16 cellular contexts compared by ENCODE assay signal in genomic region chr11:77136074-77136473, GRCh38. TPM values are rescaled to one million over a fixed set of nuclear protein-coding genes. Genes with fewer than 3 reads are reported as not detected.
DNase-seq lines count a peak whose midpoint lies in the region; ATAC-seq and TF ChIP-seq lines count a peak whose summit lies in the region.
"Had no signal": no experiment of that assay in that cellular context is flagged by ENCODE, and none has a peak within 500 bp of the region (broad histone marks: within the 10 kb centered on the region; RNA-seq: fewer than 3 reads in every experiment).

No MANE protein-coding gene starts in this region.

- no peaks in the 10 kb centered on the region for H3K36me3 ChIP-seq in fibroblast of lung (ENCODE audit: control insufficient read depth, insufficient read depth, low read length)
- H3K36me3 ChIP-seq: left ventricle myocardium inferior had no signal

- intact Hi-C loops in Right ventricle myocardium inferior (cut with DNase I), result no loop called here

- no peak overlapping the region for H3K4me2 ChIP-seq in fibroblast of lung (ENCODE audit: extremely low read depth, insufficient read depth, low read length)

- TF ChIP-seq CTCF in RWPE1 (conservative IDR thresholded peaks at IDR 0.05; ENCODE audit: low read depth) (no peak), fibroblast of lung (conservative IDR thresholded peaks at IDR 0.05 in 1 of 2, IDR thresholded peaks at IDR 0.05 in 1 of 2; ENCODE audit: low read depth in 1 of 2, low read length in 2 of 2) (no peak)

- POLR2A ChIA-PET in RWPE1 (lab: Yijun Ruan, JAX; ENCODE audit: low non-redundant PET), result no interaction called here

- ATAC-seq in Right ventricle myocardium inferior (no peak), HG02852 (IDR thresholded peaks at IDR 0.05; ENCODE audit: unreplicated experiment) (no peak)
- ATAC-seq: stimulated activated naive B cell treated with anti-CD40 and anti-IgM and Interleukin-4, amounts not matched to agents 10 μg/mL and 1 μg/mL and 100 μg/mL, for 72 hours had no signal

- no peak overlapping the region for H3K4me3 ChIP-seq in fibroblast of lung (replicated peaks in 1 of 4; ENCODE audit: control extremely low read depth in 1 of 4, insufficient read depth in 1 of 4, low read depth in 3 of 4, low read length in 4 of 4)
- H3K4me3 ChIP-seq: left ventricle myocardium inferior had no signal

- no peaks in the 10 kb centered on the region for H3K79me2 ChIP-seq in fibroblast of lung (ENCODE audit: control insufficient read depth, insufficient read depth, low read length)

- peaks cover 3% of the 10 kb centered on the region for H3K27me3 ChIP-seq in fibroblast of lung (ENCODE audit: control insufficient read depth, insufficient read depth, low read length)

- CTCF ChIA-PET in RWPE1 (lab: Yijun Ruan, JAX), result interaction anchor here (0.7 to 1.2 kb wide), 2 partner anchors 9 to 63 kb away, joined by 3 to 4 read pairs; no protein-coding TSS in a partner anchor

- peak; percentile 37 for DNase-seq in A172 (ENCODE audit: low spot score)
- DNase-seq in EH (ENCODE audit: low read depth), result peak; percentile 61
- peak; percentile 16 for DNase-seq in RWPE1 (ENCODE audit: low spot score)
- peak; percentile 44 to 60 for DNase-seq in fibroblast of lung (ENCODE audit: low read depth in 2 of 2)
- no peak for DNase-seq in NOMO-1 treated with dmso at 0.1 percent for 144 hours (lab: John Stamatoyannopoulos, UW; ENCODE audit: unreplicated experiment)
- DNase-seq in Right ventricle myocardium inferior (ENCODE audit: missing footprints), result no peak
- DNase-seq in Ammon's horn (ENCODE audit: low spot score), result no peak
- DNase-seq: hypothalamus; Karpas-422; left ventricle myocardium inferior; NCI-H2081 treated with DMSO at 0.1 percent for 48 hours; stimulated activated CD4-positive, alpha-beta T cell treated with anti-CD3 and anti-CD28 coated beads, Interleukin-4, amount 100 ng/mL, for 1 hour; stimulated activated naive B cell treated with anti-CD40 and anti-IgM and Interleukin-4, amounts not matched to agents 10 μg/mL and 1 μg/mL and 100 μg/mL, for 72 hours had no signal

- H3K4me1 ChIP-seq in fibroblast of lung (ENCODE audit: control insufficient read depth, extremely low read depth, insufficient read depth, low read length), result peaks cover 3% of the 10 kb centered on the region

- H3K9me3 ChIP-seq in fibroblast of lung (ENCODE audit: control insufficient read depth, insufficient read depth, low read depth, low read length), result no peaks in the 10 kb centered on the region
- H3K9me3 ChIP-seq: left ventricle myocardium inferior had no signal

- H3K27ac ChIP-seq in RWPE1 (no peak overlapping the region), fibroblast of lung (ENCODE audit: insufficient read depth, low read length) (no peak overlapping the region)
- H3K27ac ChIP-seq: left ventricle myocardium inferior had no signal

- H2AFZ ChIP-seq in fibroblast of lung (ENCODE audit: low read length), result no peak overlapping the region

- no peak overlapping the region for H3K9ac ChIP-seq in fibroblast of lung (ENCODE audit: insufficient read depth, low read length)

- no peaks in the 10 kb centered on the region for H4K20me1 ChIP-seq in fibroblast of lung (ENCODE audit: control insufficient read depth, extremely low read depth, insufficient read depth, low read length)

RNA-seq across cellular contexts. Expression of gene MYO7A, which starts 8.0 kb away (rescaled TPM):
- 0.05 TPM in 1 of 2 replicates, not detected in the other for total RNA-seq in A172 (2014; rRNA removed; shearing (Covaris generic))
- total RNA-seq in fibroblast of lung, result 0.26 and 0.33 TPM in 2 replicates
- polyA plus RNA-seq in fibroblast of lung, result 0.01 and 0.05 TPM in 2 replicates
- 0.06 and 0.07 TPM in 2 replicates for polyA plus RNA-seq in fibroblast of lung (2012)
- not detected in 2 replicates for polyA minus RNA-seq in fibroblast of lung (ENCODE audit: low replicate concordance)
- total RNA-seq in Right ventricle myocardium inferior, result 7.0 TPM

RNA-seq across cellular contexts. Expression of gene OMP, which starts 33.4 kb away (rescaled TPM):
- total RNA-seq in A172 (2014; rRNA removed; shearing (Covaris generic)), result not detected in 2 replicates
- 0.51 and 0.83 TPM in 2 replicates for total RNA-seq in fibroblast of lung
- polyA plus RNA-seq in fibroblast of lung, result not detected in 2 replicates
- polyA plus RNA-seq in fibroblast of lung (2012), result not detected in 2 replicates
- not detected in 2 replicates for polyA minus RNA-seq in fibroblast of lung (ENCODE audit: low replicate concordance)
- total RNA-seq in Right ventricle myocardium inferior, result not detected
- total RNA-seq: cardiac septum, left ventricle myocardium inferior had no signal
- polyA plus RNA-seq: BJ had no signal

Comparison
In these comparisons a context has a peak if more than half of its experiments do, and no peak if none do; other contexts are left out.
1. DNase-seq: peak in A172 (single experiment), EH (single experiment), RWPE1 (single experiment) and fibroblast of lung (2 of 2); none in NOMO-1 treated with dmso at 0.1 percent for 144 hours (single experiment), Right ventricle myocardium inferior (single experiment) and Ammon's horn (single experiment).